In genomic region chr12:1904875-1905274, GRCh38 we compare ENCODE assay signal across 3 cellular contexts.
TF ChIP-seq lines count a peak whose summit lies in the region.

No MANE protein-coding gene starts in this region.

TF ChIP-seq in A549, 52 proteins besides CTCF, POLR2A, EP300 and RAD21:
- TF ChIP-seq REST (IDR thresholded peaks at IDR 0.05) (no peak), SREBF2 (IDR thresholded peaks at IDR 0.05) (no peak), MAX (IDR thresholded peaks at IDR 0.05) (no peak)

TF ChIP-seq in HEK293, 187 proteins besides CTCF, POLR2A, EP300 and RAD21:
- no peak for TF ChIP-seq PRDM2 (tag by site-specific recombination; IDR thresholded peaks at IDR 0.05; ENCODE audit: borderline replicate concordance)
- peak; percentile 74 for TF ChIP-seq SETDB1 (IDR thresholded peaks at IDR 0.05; ENCODE audit: insufficient read length, low read length)

TF ChIP-seq in K562, 482 proteins besides CTCF, POLR2A, EP300 and RAD21:
- no peak for TF ChIP-seq ZBTB11 (CRISPR knock-in tag; IDR thresholded peaks at IDR 0.05)
- peak; percentile 98 for TF ChIP-seq ZNF324 (CRISPR knock-in tag; IDR thresholded peaks at IDR 0.05)
- no peak for TF ChIP-seq ZBTB43 (CRISPR knock-in tag; IDR thresholded peaks at IDR 0.05)
- TF ChIP-seq SRSF3 (IDR thresholded peaks at IDR 0.05; ENCODE audit: insufficient read depth, low read length), result no peak
- TF ChIP-seq ZNF507 (tag; conservative IDR thresholded peaks at IDR 0.05), result 0 out of 2 replicates have a peak, but pooled peaks have one; percentile 24
- no peak for TF ChIP-seq BRF1 (IDR thresholded peaks at IDR 0.05; ENCODE audit: borderline replicate concordance, extremely low read depth, insufficient read length)
- TF ChIP-seq ZBED1 (IDR thresholded peaks at IDR 0.05), result no peak
